Comparison of ENCODE assay signal across 31 cellular contexts in genomic region chr5:125704888-125705287, GRCh38.
"Had no signal": no experiment of that assay in that cellular context is flagged by ENCODE, and none has a peak within 500 bp of the region (broad histone marks: within the 10 kb centered on the region; RNA-seq: fewer than 3 reads in every experiment).

No MANE protein-coding gene starts in this region.

- H3K27ac ChIP-seq: neural progenitor cell, ovary, parathyroid adenoma, psoas muscle, skin epidermis, spleen, suprapubic skin, testis, tibial artery, transverse colon, upper lobe of right lung, uterus had no signal

- H3K36me3 Mint-ChIP-seq: stimulated activated memory B cell treated with anti-CD40 and anti-IgM and Interleukin-4, amounts not matched to agents 10 μg/mL and 1 μg/mL and 100 μg/mL, for 72 hours had no signal

- H3K4me2 ChIP-seq: neural progenitor cell, smooth muscle cell had no signal

- H3K79me2 ChIP-seq: parathyroid adenoma had no signal

- H3K4me3 ChIP-seq: neural progenitor cell, ovary, psoas muscle, skin epidermis, smooth muscle cell, spleen, suprapubic skin, testis, tibial artery, transverse colon, upper lobe of right lung, uterus had no signal

- H3K4me1 Mint-ChIP-seq: natural killer cell; stimulated activated memory B cell treated with anti-CD40 and anti-IgM and Interleukin-4, amounts not matched to agents 10 μg/mL and 1 μg/mL and 100 μg/mL, for 72 hours; stimulated activated naive CD8-positive, alpha-beta T cell treated with anti-CD3 and anti-CD28 coated beads, Interleukin-15, amount 100 ng/mL, for 72 hours had no signal

- H3K9me3 ChIP-seq: ovary, testis had no signal

- H3K36me3 ChIP-seq: ovary, spleen, suprapubic skin, tibial artery, transverse colon, upper lobe of right lung, uterus had no signal

- H3K27me3 ChIP-seq: neural progenitor cell, ovary, spleen, suprapubic skin, testis, tibial artery, transverse colon, upper lobe of right lung, uterus had no signal

- H3K27ac Mint-ChIP-seq: natural killer cell; nephron; neural progenitor cell; progenitor cell of endocrine pancreas; stimulated activated memory B cell treated with anti-CD40 and anti-IgM and Interleukin-4, amounts not matched to agents 10 μg/mL and 1 μg/mL and 100 μg/mL, for 72 hours; stimulated activated naive CD8-positive, alpha-beta T cell treated with anti-CD3 and anti-CD28 coated beads, Interleukin-15, amount 100 ng/mL, for 72 hours; type B pancreatic cell had no signal

- H2AFZ ChIP-seq: neural progenitor cell, parathyroid adenoma had no signal

- ATAC-seq: natural killer cell; psoas muscle; right cardiac atrium; sciatic nerve; stimulated activated memory B cell treated with anti-CD40 and anti-IgM and Interleukin-4, amounts not matched to agents 10 μg/mL and 1 μg/mL and 100 μg/mL, for 72 hours; stimulated activated naive CD8-positive, alpha-beta T cell treated with anti-CD3 and anti-CD28 coated beads, Interleukin-15, amount 100 ng/mL, for 72 hours; stimulated activated naive CD8-positive, alpha-beta T cell treated with anti-CD3 and anti-CD28 coated beads, Interleukin-15, Interleukin-2, amounts not matched to agents 100 U/mL and 50 U/mL, for 24 hours; upper lobe of right lung had no signal

- H3K9ac ChIP-seq: neural progenitor cell, parathyroid adenoma had no signal

- H3K4me1 ChIP-seq: parathyroid adenoma, spleen, testis, tibial artery, upper lobe of right lung had no signal

- H3K27me3 Mint-ChIP-seq: progenitor cell of endocrine pancreas; stimulated activated naive CD8-positive, alpha-beta T cell treated with anti-CD3 and anti-CD28 coated beads, Interleukin-15, amount 100 ng/mL, for 72 hours; type B pancreatic cell had no signal

- DNase-seq: natural killer cell; occipital lobe; ovary; posterior cingulate gyrus; psoas muscle; right cardiac atrium; spleen; stimulated activated CD4-positive, alpha-beta T cell treated with anti-CD3 and anti-CD28 coated beads, Interleukin-12 subunit alpha, Interleukin-12 subunit beta, amount 100 ng/mL, for 4 hours; stimulated activated CD4-positive, alpha-beta T cell treated with anti-CD3 and anti-CD28 coated beads, Interleukin-1b, Interleukin-23, amount 100 ng/mL, for 48 hours; stimulated activated CD4-positive, alpha-beta T cell treated with anti-CD3 and anti-CD28 coated beads, Interleukin-4, amount 100 ng/mL, for 1 hour; stimulated activated CD4-positive, alpha-beta T cell treated with anti-CD3 and anti-CD28 coated beads, Interleukin-4, amount 100 ng/mL, for 4 hours; stimulated activated CD8-positive, alpha-beta memory T cell treated with anti-CD3 and anti-CD28 coated beads, Interleukin-4, amount 100 ng/mL, for 48 hours; stimulated activated naive CD4-positive, alpha-beta T cell; stimulated activated naive CD8-positive, alpha-beta T cell treated with anti-CD3 and anti-CD28 coated beads, Interleukin-15, amount 100 ng/mL, for 72 hours; stimulated activated naive CD8-positive, alpha-beta T cell treated with anti-CD3 and anti-CD28 coated beads, Interleukin-15, Interleukin-2, amounts not matched to agents 100 U/mL and 50 U/mL, for 24 hours; substantia nigra; testis; tibial artery; transverse colon; upper lobe of right lung; uterus had no signal

- H3K4me3 Mint-ChIP-seq: natural killer cell; nephron; neural progenitor cell; stimulated activated memory B cell treated with anti-CD40 and anti-IgM and Interleukin-4, amounts not matched to agents 10 μg/mL and 1 μg/mL and 100 μg/mL, for 72 hours; stimulated activated naive CD8-positive, alpha-beta T cell treated with anti-CD3 and anti-CD28 coated beads, Interleukin-15, amount 100 ng/mL, for 72 hours; type B pancreatic cell had no signal
